Comparison of ENCODE assay signal across 2 cellular contexts in the genomic region with DNA sequence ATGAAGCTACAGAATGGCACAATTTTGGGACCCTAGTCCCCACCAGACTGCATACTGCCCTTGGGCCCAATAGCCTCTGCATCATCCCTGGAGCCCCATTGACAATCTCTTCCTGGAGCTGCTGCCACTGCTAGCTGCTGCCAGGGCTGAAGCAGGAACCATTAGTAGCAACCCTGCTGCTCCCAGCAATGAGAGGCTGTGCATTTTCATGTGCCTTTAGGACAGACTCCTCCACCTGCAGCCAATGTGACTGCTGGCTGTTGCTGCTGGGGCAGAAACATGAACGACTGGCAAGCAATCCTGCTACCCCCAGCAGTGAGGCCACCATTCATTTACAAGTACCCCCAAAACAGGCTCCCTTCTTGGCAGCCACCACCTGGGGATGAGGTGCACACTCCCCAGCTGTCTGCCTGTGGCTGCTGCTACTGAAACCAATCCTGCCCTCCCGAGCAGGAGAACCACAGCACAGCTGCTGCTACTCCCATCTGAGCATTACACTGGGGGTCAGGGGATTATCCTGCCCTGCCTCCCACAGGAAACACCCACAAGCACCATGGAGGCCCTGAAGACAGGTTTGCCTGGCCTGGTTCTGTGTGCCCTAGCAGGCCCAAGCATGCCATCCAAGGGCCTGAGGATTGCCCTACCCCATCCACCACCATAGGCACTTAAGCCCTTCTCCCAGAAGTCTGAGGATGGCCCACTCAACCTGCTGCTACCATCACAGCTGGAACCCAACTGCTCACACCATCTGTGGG.
TF ChIP-seq lines count a peak whose summit lies in the region.

No MANE protein-coding gene starts in this region.

TF ChIP-seq in H1, 55 proteins besides CTCF, POLR2A, EP300 and RAD21 (continues in another document):
- no peak for TF ChIP-seq SP2 (IDR thresholded peaks at IDR 0.05; ENCODE audit: low read length)
- TF ChIP-seq GABPA (IDR thresholded peaks at IDR 0.05; ENCODE audit: borderline replicate concordance, insufficient read depth, low read length): no peak
- TF ChIP-seq JUN (IDR thresholded peaks at IDR 0.05; ENCODE audit: low read depth, low read length): no peak
- no peak for TF ChIP-seq CBX5 (IDR thresholded peaks at IDR 0.05; ENCODE audit: low read depth, low read length)
- TF ChIP-seq, protein P1, sequence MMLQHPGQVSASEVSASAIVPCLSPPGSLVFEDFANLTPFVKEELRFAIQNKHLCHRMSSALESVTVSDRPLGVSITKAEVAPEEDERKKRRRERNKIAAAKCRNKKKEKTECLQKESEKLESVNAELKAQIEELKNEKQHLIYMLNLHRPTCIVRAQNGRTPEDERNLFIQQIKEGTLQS (IDR thresholded peaks at IDR 0.05; ENCODE audit: insufficient read depth, low read depth, low read length): no peak
- no peak for TF ChIP-seq BACH1 (IDR thresholded peaks at IDR 0.05; ENCODE audit: low read length)
- no peak for TF ChIP-seq BCL11A (IDR thresholded peaks at IDR 0.05; ENCODE audit: low read depth in 2 of 2, low read length in 2 of 2)
- no peak for TF ChIP-seq SP4 (IDR thresholded peaks at IDR 0.05; ENCODE audit: low read length)
- no peak for TF ChIP-seq RFX5 (IDR thresholded peaks at IDR 0.05; ENCODE audit: borderline replicate concordance, low read depth, low read length)
- TF ChIP-seq EGR1 (IDR thresholded peaks at IDR 0.05; ENCODE audit: borderline replicate concordance, low read depth, low read length): no peak
- TF ChIP-seq, protein P2, sequence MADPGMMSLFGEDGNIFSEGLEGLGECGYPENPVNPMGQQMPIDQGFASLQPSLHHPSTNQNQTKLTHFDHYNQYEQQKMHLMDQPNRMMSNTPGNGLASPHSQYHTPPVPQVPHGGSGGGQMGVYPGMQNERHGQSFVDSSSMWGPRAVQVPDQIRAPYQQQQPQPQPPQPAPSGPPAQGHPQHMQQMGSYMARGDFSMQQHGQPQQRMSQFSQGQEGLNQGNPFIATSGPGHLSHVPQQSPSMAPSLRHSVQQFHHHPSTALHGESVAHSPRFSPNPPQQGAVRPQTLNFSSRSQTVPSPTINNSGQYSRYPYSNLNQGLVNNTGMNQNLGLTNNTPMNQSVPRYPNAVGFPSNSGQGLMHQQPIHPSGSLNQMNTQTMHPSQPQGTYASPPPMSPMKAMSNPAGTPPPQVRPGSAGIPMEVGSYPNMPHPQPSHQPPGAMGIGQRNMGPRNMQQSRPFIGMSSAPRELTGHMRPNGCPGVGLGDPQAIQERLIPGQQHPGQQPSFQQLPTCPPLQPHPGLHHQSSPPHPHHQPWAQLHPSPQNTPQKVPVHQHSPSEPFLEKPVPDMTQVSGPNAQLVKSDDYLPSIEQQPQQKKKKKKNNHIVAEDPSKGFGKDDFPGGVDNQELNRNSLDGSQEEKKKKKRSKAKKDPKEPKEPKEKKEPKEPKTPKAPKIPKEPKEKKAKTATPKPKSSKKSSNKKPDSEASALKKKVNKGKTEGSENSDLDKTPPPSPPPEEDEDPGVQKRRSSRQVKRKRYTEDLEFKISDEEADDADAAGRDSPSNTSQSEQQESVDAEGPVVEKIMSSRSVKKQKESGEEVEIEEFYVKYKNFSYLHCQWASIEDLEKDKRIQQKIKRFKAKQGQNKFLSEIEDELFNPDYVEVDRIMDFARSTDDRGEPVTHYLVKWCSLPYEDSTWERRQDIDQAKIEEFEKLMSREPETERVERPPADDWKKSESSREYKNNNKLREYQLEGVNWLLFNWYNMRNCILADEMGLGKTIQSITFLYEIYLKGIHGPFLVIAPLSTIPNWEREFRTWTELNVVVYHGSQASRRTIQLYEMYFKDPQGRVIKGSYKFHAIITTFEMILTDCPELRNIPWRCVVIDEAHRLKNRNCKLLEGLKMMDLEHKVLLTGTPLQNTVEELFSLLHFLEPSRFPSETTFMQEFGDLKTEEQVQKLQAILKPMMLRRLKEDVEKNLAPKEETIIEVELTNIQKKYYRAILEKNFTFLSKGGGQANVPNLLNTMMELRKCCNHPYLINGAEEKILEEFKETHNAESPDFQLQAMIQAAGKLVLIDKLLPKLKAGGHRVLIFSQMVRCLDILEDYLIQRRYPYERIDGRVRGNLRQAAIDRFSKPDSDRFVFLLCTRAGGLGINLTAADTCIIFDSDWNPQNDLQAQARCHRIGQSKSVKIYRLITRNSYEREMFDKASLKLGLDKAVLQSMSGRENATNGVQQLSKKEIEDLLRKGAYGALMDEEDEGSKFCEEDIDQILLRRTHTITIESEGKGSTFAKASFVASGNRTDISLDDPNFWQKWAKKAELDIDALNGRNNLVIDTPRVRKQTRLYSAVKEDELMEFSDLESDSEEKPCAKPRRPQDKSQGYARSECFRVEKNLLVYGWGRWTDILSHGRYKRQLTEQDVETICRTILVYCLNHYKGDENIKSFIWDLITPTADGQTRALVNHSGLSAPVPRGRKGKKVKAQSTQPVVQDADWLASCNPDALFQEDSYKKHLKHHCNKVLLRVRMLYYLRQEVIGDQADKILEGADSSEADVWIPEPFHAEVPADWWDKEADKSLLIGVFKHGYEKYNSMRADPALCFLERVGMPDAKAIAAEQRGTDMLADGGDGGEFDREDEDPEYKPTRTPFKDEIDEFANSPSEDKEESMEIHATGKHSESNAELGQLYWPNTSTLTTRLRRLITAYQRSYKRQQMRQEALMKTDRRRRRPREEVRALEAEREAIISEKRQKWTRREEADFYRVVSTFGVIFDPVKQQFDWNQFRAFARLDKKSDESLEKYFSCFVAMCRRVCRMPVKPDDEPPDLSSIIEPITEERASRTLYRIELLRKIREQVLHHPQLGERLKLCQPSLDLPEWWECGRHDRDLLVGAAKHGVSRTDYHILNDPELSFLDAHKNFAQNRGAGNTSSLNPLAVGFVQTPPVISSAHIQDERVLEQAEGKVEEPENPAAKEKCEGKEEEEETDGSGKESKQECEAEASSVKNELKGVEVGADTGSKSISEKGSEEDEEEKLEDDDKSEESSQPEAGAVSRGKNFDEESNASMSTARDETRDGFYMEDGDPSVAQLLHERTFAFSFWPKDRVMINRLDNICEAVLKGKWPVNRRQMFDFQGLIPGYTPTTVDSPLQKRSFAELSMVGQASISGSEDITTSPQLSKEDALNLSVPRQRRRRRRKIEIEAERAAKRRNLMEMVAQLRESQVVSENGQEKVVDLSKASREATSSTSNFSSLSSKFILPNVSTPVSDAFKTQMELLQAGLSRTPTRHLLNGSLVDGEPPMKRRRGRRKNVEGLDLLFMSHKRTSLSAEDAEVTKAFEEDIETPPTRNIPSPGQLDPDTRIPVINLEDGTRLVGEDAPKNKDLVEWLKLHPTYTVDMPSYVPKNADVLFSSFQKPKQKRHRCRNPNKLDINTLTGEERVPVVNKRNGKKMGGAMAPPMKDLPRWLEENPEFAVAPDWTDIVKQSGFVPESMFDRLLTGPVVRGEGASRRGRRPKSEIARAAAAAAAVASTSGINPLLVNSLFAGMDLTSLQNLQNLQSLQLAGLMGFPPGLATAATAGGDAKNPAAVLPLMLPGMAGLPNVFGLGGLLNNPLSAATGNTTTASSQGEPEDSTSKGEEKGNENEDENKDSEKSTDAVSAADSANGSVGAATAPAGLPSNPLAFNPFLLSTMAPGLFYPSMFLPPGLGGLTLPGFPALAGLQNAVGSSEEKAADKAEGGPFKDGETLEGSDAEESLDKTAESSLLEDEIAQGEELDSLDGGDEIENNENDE (IDR thresholded peaks at IDR 0.05; ENCODE audit: insufficient replicate concordance, low read length): no peak
- TF ChIP-seq ZNF274 (IDR thresholded peaks at IDR 0.05; ENCODE audit: borderline replicate concordance, extremely low read depth, low read length): no peak
- TF ChIP-seq POU5F1 (IDR thresholded peaks at IDR 0.05; ENCODE audit: low read depth, low read length): no peak
- TF ChIP-seq TEAD4 (IDR thresholded peaks at IDR 0.05; ENCODE audit: low read depth, low read length): no peak

TF ChIP-seq in WTC11, 78 proteins besides CTCF, POLR2A, EP300 and RAD21:
- TF ChIP-seq, protein P3, sequence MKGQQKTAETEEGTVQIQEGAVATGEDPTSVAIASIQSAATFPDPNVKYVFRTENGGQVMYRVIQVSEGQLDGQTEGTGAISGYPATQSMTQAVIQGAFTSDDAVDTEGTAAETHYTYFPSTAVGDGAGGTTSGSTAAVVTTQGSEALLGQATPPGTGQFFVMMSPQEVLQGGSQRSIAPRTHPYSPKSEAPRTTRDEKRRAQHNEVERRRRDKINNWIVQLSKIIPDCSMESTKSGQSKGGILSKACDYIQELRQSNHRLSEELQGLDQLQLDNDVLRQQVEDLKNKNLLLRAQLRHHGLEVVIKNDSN (CRISPR knock-in tag; IDR thresholded peaks at IDR 0.05): no peak
- TF ChIP-seq, protein P4, sequence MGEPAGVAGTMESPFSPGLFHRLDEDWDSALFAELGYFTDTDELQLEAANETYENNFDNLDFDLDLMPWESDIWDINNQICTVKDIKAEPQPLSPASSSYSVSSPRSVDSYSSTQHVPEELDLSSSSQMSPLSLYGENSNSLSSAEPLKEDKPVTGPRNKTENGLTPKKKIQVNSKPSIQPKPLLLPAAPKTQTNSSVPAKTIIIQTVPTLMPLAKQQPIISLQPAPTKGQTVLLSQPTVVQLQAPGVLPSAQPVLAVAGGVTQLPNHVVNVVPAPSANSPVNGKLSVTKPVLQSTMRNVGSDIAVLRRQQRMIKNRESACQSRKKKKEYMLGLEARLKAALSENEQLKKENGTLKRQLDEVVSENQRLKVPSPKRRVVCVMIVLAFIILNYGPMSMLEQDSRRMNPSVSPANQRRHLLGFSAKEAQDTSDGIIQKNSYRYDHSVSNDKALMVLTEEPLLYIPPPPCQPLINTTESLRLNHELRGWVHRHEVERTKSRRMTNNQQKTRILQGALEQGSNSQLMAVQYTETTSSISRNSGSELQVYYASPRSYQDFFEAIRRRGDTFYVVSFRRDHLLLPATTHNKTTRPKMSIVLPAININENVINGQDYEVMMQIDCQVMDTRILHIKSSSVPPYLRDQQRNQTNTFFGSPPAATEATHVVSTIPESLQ (CRISPR knock-in tag; IDR thresholded peaks at IDR 0.05): no peak
- TF ChIP-seq, protein P5, sequence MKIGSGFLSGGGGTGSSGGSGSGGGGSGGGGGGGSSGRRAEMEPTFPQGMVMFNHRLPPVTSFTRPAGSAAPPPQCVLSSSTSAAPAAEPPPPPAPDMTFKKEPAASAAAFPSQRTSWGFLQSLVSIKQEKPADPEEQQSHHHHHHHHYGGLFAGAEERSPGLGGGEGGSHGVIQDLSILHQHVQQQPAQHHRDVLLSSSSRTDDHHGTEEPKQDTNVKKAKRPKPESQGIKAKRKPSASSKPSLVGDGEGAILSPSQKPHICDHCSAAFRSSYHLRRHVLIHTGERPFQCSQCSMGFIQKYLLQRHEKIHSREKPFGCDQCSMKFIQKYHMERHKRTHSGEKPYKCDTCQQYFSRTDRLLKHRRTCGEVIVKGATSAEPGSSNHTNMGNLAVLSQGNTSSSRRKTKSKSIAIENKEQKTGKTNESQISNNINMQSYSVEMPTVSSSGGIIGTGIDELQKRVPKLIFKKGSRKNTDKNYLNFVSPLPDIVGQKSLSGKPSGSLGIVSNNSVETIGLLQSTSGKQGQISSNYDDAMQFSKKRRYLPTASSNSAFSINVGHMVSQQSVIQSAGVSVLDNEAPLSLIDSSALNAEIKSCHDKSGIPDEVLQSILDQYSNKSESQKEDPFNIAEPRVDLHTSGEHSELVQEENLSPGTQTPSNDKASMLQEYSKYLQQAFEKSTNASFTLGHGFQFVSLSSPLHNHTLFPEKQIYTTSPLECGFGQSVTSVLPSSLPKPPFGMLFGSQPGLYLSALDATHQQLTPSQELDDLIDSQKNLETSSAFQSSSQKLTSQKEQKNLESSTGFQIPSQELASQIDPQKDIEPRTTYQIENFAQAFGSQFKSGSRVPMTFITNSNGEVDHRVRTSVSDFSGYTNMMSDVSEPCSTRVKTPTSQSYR (CRISPR knock-in tag; IDR thresholded peaks at IDR 0.05): no peak
- TF ChIP-seq, protein P6, sequence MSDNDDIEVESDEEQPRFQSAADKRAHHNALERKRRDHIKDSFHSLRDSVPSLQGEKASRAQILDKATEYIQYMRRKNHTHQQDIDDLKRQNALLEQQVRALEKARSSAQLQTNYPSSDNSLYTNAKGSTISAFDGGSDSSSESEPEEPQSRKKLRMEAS (CRISPR knock-in tag; IDR thresholded peaks at IDR 0.05): no peak
- TF ChIP-seq ZNF396 (CRISPR knock-in tag; IDR thresholded peaks at IDR 0.05; ENCODE audit: borderline replicate concordance) (no peak), CREB1 (CRISPR knock-in tag; IDR thresholded peaks at IDR 0.05) (no peak)
- TF ChIP-seq, protein P7, sequence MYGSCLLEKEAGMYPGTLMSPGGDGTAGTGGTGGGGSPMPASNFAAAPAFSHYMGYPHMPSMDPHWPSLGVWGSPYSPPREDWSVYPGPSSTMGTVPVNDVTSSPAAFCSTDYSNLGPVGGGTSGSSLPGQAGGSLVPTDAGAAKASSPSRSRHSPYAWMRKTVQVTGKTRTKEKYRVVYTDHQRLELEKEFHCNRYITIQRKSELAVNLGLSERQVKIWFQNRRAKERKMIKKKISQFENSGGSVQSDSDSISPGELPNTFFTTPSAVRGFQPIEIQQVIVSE (CRISPR knock-in tag; IDR thresholded peaks at IDR 0.05; ENCODE audit: borderline replicate concordance): no peak
